Comparison of ENCODE assay signal across 10 cellular contexts in genomic region chr10:71795248-71795647, GRCh38. TPM values are rescaled to one million over a fixed set of nuclear protein-coding genes. Genes with fewer than 3 reads are reported as not detected.
DNase-seq lines count a peak whose midpoint lies in the region; ATAC-seq, FAIRE-seq and TF ChIP-seq lines count a peak whose summit lies in the region.
"Had no signal": no experiment of that assay in that cellular context is flagged by ENCODE, and none has a peak within 500 bp of the region (broad histone marks: within the 10 kb centered on the region; RNA-seq: fewer than 3 reads in every experiment).

No MANE protein-coding gene starts in this region.

- H3K27me3 ChIP-seq in mammary epithelial cell (ENCODE audit: insufficient read depth, low read length) = no peaks in the 10 kb centered on the region
- no peaks in the 10 kb centered on the region for H3K27me3 ChIP-seq in PC-3 (ENCODE audit: low read length)
- no peaks in the 10 kb centered on the region for H3K27me3 ChIP-seq in endothelial cell of umbilical vein (ENCODE audit: control insufficient read depth in 2 of 2, insufficient read depth in 2 of 2, low read length in 2 of 2)
- H3K27me3 ChIP-seq in tibial artery = peaks cover 0 to 9% of the 10 kb centered on the region in 2 donors

- POLR2A ChIA-PET in PC-3 (lab: Charles Lee; ENCODE audit: unreplicated experiment) = no interaction called here
- POLR2A ChIA-PET in endothelial cell of umbilical vein (lab: Charles Lee) = no interaction called here

- no peak for TF ChIP-seq POLR2A in endothelial cell of umbilical vein (IDR thresholded peaks at IDR 0.05; ENCODE audit: low read depth, low read length)

- ATAC-seq in PC-3 = no peak

- DNase-seq in T47D (ENCODE audit: low read depth in 1 of 2, low spot score in 1 of 2) = peak; percentile 44 to 48
- no peak for DNase-seq in mammary epithelial cell
- DNase-seq in PC-3 = peak; percentile 38
- peak; percentile 24 for DNase-seq in endothelial cell of umbilical vein (ENCODE audit: low read depth, low spot score)
- DNase-seq in progenitor cell of endocrine pancreas (ENCODE audit: low spot score, unreplicated experiment) = peak; percentile 44
- DNase-seq in NCI-H146 (lab: John Stamatoyannopoulos, UW) = no peak
- DNase-seq in NCI-H2171 (lab: John Stamatoyannopoulos, UW) = no peak
- no peak for DNase-seq in tibial artery
- DNase-seq: activated CD4-positive, alpha-beta T cell treated with anti-CD3 and anti-CD28 coated beads for 1 hour; activated naive CD8-positive, alpha-beta T cell treated with anti-CD3 and anti-CD28 coated beads, Interleukin-2, amount 10 ng/mL, durations not matched to agents 7 days and 5 days had no signal

- BruUV-seq in mammary epithelial cell (replicated peaks; lab: Mats Ljungman, UMichigan) (no TSS peak), PC-3 (replicated peaks; lab: Mats Ljungman, UMichigan) (no TSS peak), endothelial cell of umbilical vein (replicated peaks; lab: Mats Ljungman, UMichigan) (no TSS peak)

- H3K79me2 ChIP-seq in mammary epithelial cell (ENCODE audit: insufficient read depth, low read length) (no peaks in the 10 kb centered on the region), PC-3 (ENCODE audit: low read length) (no peaks in the 10 kb centered on the region), endothelial cell of umbilical vein (ENCODE audit: control insufficient read depth, insufficient read depth, low read length) (no peaks in the 10 kb centered on the region)

- H3K27ac ChIP-seq in mammary epithelial cell (ENCODE audit: insufficient read depth, low read depth, low read length) (no peak overlapping the region), PC-3 (ENCODE audit: low read length) (no peak overlapping the region), endothelial cell of umbilical vein (ENCODE audit: insufficient read depth, low read depth, low read length) (no peak overlapping the region), tibial artery (no peak overlapping the region)

- no peak overlapping the region for H3K27ac Mint-ChIP-seq in progenitor cell of endocrine pancreas
- H3K27ac Mint-ChIP-seq: activated naive CD8-positive, alpha-beta T cell treated with anti-CD3 and anti-CD28 coated beads, Interleukin-2, amount 10 ng/mL, durations not matched to agents 7 days and 5 days had no signal

- no peaks in the 10 kb centered on the region for H3K9me2 ChIP-seq in PC-3 (replicated peaks; ENCODE audit: low read length)

- no peaks in the 10 kb centered on the region for H4K20me1 ChIP-seq in mammary epithelial cell (ENCODE audit: insufficient read depth, low read length)
- H4K20me1 ChIP-seq in PC-3 (ENCODE audit: low read length) = no peaks in the 10 kb centered on the region
- H4K20me1 ChIP-seq in endothelial cell of umbilical vein (replicated peaks; ENCODE audit: control insufficient read depth, extremely low read depth, insufficient read depth, low read length) = no peaks in the 10 kb centered on the region

- H3K9me1 ChIP-seq in endothelial cell of umbilical vein (replicated peaks; ENCODE audit: control insufficient read depth, extremely low read depth, insufficient read depth, low read length) = no peaks in the 10 kb centered on the region

- H3K4me1 Mint-ChIP-seq in progenitor cell of endocrine pancreas (ENCODE audit: low read depth) = no peaks in the 10 kb centered on the region

- WGBS in mammary epithelial cell (ENCODE audit: low coverage, missing lambda C conversion rate) = 56% methylated on average over 2 of the region's 2 CpGs

- H3K4me3 ChIP-seq in mammary epithelial cell (replicated peaks in 1 of 3; ENCODE audit: insufficient read depth in 1 of 3, low read depth in 2 of 3, low read length in 3 of 3) (no peak overlapping the region), PC-3 (ENCODE audit: low read length) (no peak overlapping the region), endothelial cell of umbilical vein (replicated peaks in 1 of 3; ENCODE audit: insufficient read depth in 1 of 3, low read depth in 1 of 3, low read length in 3 of 3) (no peak overlapping the region), tibial artery (no peak overlapping the region)

- H3K9me3 ChIP-seq in mammary epithelial cell (replicated peaks; ENCODE audit: insufficient read depth, low read length) (no peaks in the 10 kb centered on the region), PC-3 (ENCODE audit: low read length) (no peaks in the 10 kb centered on the region), endothelial cell of umbilical vein (replicated peaks; ENCODE audit: control insufficient read depth, insufficient read depth, low read length) (no peaks in the 10 kb centered on the region), tibial artery (no peaks in the 10 kb centered on the region)

- TF ChIP-seq CTCF in mammary epithelial cell (conservative IDR thresholded peaks at IDR 0.05 in 1 of 2, IDR thresholded peaks at IDR 0.05 in 1 of 2; ENCODE audit: extremely low read depth in 1 of 2, insufficient read depth in 1 of 2, low read depth in 1 of 2, low read length in 2 of 2) = no peak
- no peak for TF ChIP-seq CTCF in PC-3 (conservative IDR thresholded peaks at IDR 0.05; ENCODE audit: low read depth, low read length)
- no peak for TF ChIP-seq CTCF in endothelial cell of umbilical vein (IDR thresholded peaks at IDR 0.05; ENCODE audit: extremely low read depth in 1 of 2, insufficient read depth in 1 of 2, low read depth in 1 of 2, low read length in 2 of 2)
- no peak for TF ChIP-seq CTCF in progenitor cell of endocrine pancreas (IDR thresholded peaks at IDR 0.05; ENCODE audit: unreplicated experiment)
- TF ChIP-seq CTCF in tibial artery (IDR thresholded peaks at IDR 0.05) = no peak

- H3K4me1 ChIP-seq in mammary epithelial cell (ENCODE audit: insufficient read depth, low read length) (no peaks in the 10 kb centered on the region), PC-3 (ENCODE audit: insufficient read depth, low read length) (no peaks in the 10 kb centered on the region), endothelial cell of umbilical vein (ENCODE audit: control insufficient read depth, extremely low read depth, insufficient read depth, low read length) (peaks cover 6% of the 10 kb centered on the region), tibial artery (no peaks in the 10 kb centered on the region)

- intact Hi-C loops in mammary epithelial cell (cut with micrococcal nuclease) (no loop called here), PC-3 (cut with micrococcal nuclease) (no loop called here), endothelial cell of umbilical vein (cut with micrococcal nuclease) (no loop called here), tibial artery (cut with DNase I; ENCODE audit: low total_unique reads) (no loop called here)

- in situ Hi-C loops in T47D (cut with HindIII; ENCODE audit: low pct_unique_long_range_greater_than_20kb, low sequenced_read_pairs) = no loop called here
- in situ Hi-C loops in mammary epithelial cell (cut with MboI; ENCODE audit: low sequenced_read_pairs in 2 of 2) = no loop called here

- CTCF ChIA-PET in mammary epithelial cell (lab: Charles Lee; ENCODE audit: low non-redundant PET) = no interaction called here
- CTCF ChIA-PET in PC-3 (lab: Charles Lee) = no interaction called here
- CTCF ChIA-PET in endothelial cell of umbilical vein (lab: Charles Lee) = interaction anchor here (0.9 to 1.4 kb wide), 5 partner anchors 9 to 98 kb away, joined by 3 to 4 read pairs (median 3); partner anchors contain the start of gene VSIR

- H3F3A ChIP-seq in PC-3 (ENCODE audit: low read length, unreplicated experiment) = no peaks in the 10 kb centered on the region

- H3K9ac ChIP-seq in mammary epithelial cell (ENCODE audit: insufficient read depth, low read length) (no peak overlapping the region), PC-3 (ENCODE audit: low read length) (no peak overlapping the region), endothelial cell of umbilical vein (replicated peaks; ENCODE audit: extremely low read depth, insufficient read depth, low read length) (no peak overlapping the region)

- H2AFZ ChIP-seq in mammary epithelial cell (ENCODE audit: low read depth, low read length) (no peak overlapping the region), PC-3 (ENCODE audit: low read length) (no peak overlapping the region), endothelial cell of umbilical vein (ENCODE audit: low read depth, low read length) (no peak overlapping the region)

- H3K4me2 ChIP-seq in mammary epithelial cell (ENCODE audit: insufficient read depth, low read depth, low read length) (no peak overlapping the region), PC-3 (ENCODE audit: low read length) (no peak overlapping the region), endothelial cell of umbilical vein (ENCODE audit: insufficient read depth, low read length) (no peak overlapping the region)

- H3K36me3 ChIP-seq in mammary epithelial cell (ENCODE audit: insufficient read depth, low read length) (no peaks in the 10 kb centered on the region), PC-3 (ENCODE audit: low read depth, low read length) (no peaks in the 10 kb centered on the region), endothelial cell of umbilical vein (ENCODE audit: control insufficient read depth in 2 of 2, extremely low read depth in 1 of 2, insufficient read depth in 2 of 2, low read length in 2 of 2) (no peaks in the 10 kb centered on the region), tibial artery (no peaks in the 10 kb centered on the region)

- no peaks in the 10 kb centered on the region for H3K9me3 Mint-ChIP-seq in progenitor cell of endocrine pancreas (ENCODE audit: low read depth)
- H3K9me3 Mint-ChIP-seq: activated naive CD8-positive, alpha-beta T cell treated with anti-CD3 and anti-CD28 coated beads, Interleukin-2, amount 10 ng/mL, durations not matched to agents 7 days and 5 days had no signal

- no peak overlapping the region for H3K4me3 Mint-ChIP-seq in progenitor cell of endocrine pancreas (ENCODE audit: low read depth)
- H3K4me3 Mint-ChIP-seq: activated naive CD8-positive, alpha-beta T cell treated with anti-CD3 and anti-CD28 coated beads, Interleukin-2, amount 10 ng/mL, durations not matched to agents 7 days and 5 days had no signal

- dilution Hi-C loops in mammary epithelial cell (cut with HindIII; ENCODE audit: low sequenced_read_pairs) = loop anchor here (5.0 kb wide), 1 partner anchor 73 kb away; no protein-coding TSS in a partner anchor
- dilution Hi-C loops in endothelial cell of umbilical vein (cut with MboI; ENCODE audit: extremely low pct_ligation_motif_present, low sequenced_read_pairs) = no loop called here

- no peaks in the 10 kb centered on the region for H3K36me3 Mint-ChIP-seq in progenitor cell of endocrine pancreas (ENCODE audit: insufficient read depth)
- H3K36me3 Mint-ChIP-seq: activated naive CD8-positive, alpha-beta T cell treated with anti-CD3 and anti-CD28 coated beads, Interleukin-2, amount 10 ng/mL, durations not matched to agents 7 days and 5 days had no signal

- H3K27me3 Mint-ChIP-seq in progenitor cell of endocrine pancreas = peaks cover 11% of the 10 kb centered on the region

- FAIRE-seq in endothelial cell of umbilical vein (lab: Jason Lieb, UNC) = peak; percentile 72

RNA-seq across cellular contexts. Expression of gene VSIR, which starts 21.9 kb away (rescaled TPM):
- total RNA-seq in mammary epithelial cell (10 to 100 TPM; 39.9 to 77.8 TPM), PC-3 (2014; rRNA removed) (13.7 and 14.1 TPM in 2 replicates), endothelial cell of umbilical vein (4.9 and 5.1 TPM in 2 replicates), progenitor cell of endocrine pancreas (2.6 and 3.6 TPM in 2 replicates)
- polyA plus RNA-seq in mammary epithelial cell (26.5 TPM), endothelial cell of umbilical vein (6.3 and 8.0 TPM in 2 replicates)
- polyA minus RNA-seq in mammary epithelial cell (31.0 TPM), endothelial cell of umbilical vein (3.4 and 4.7 TPM in 2 replicates)
- 4.9 and 5.5 TPM in 2 replicates for polyA plus RNA-seq in endothelial cell of umbilical vein (2011; cell fraction: cytosol; rRNA removed)
- 3.7 and 5.2 TPM in 2 replicates for polyA plus RNA-seq in endothelial cell of umbilical vein (2011; cell fraction: nucleus; rRNA removed)
- polyA plus RNA-seq in endothelial cell of umbilical vein (2012) = 5.5 and 6.3 TPM in 2 replicates
- 4.0 TPM for polyA minus RNA-seq in endothelial cell of umbilical vein (2011; cell fraction: cytosol; rRNA and poly(A)+ RNA removed)
- polyA minus RNA-seq in endothelial cell of umbilical vein (2011; cell fraction: nucleus; rRNA and poly(A)+ RNA removed) = 4.3 and 5.4 TPM in 2 replicates

RNA-seq across cellular contexts. Expression of gene PSAP, which starts 55.8 kb away (rescaled TPM):
- 1,000 to 10,000 TPM in 1 of 2 donors, 100 to 1,000 TPM in 1; 655 to 1,757 TPM for total RNA-seq in mammary epithelial cell
- polyA plus RNA-seq in mammary epithelial cell = 864 TPM
- 764 TPM for polyA minus RNA-seq in mammary epithelial cell
- total RNA-seq in PC-3 (2014; rRNA removed) = 334 and 342 TPM in 2 replicates
- total RNA-seq in endothelial cell of umbilical vein = 623 and 644 TPM in 2 replicates
- polyA plus RNA-seq in endothelial cell of umbilical vein = 1,415 and 1,476 TPM in 2 replicates
- 1,082 and 1,116 TPM in 2 replicates for polyA plus RNA-seq in endothelial cell of umbilical vein (2011; cell fraction: cytosol; rRNA removed)
- 878 and 886 TPM in 2 replicates for polyA plus RNA-seq in endothelial cell of umbilical vein (2011; cell fraction: nucleus; rRNA removed)
- 996 and 1,574 TPM in 2 replicates for polyA plus RNA-seq in endothelial cell of umbilical vein (2012)
- polyA minus RNA-seq in endothelial cell of umbilical vein = 787 and 997 TPM in 2 replicates
- polyA minus RNA-seq in endothelial cell of umbilical vein (2011; cell fraction: cytosol; rRNA and poly(A)+ RNA removed) = 191 TPM
- polyA minus RNA-seq in endothelial cell of umbilical vein (2011; cell fraction: nucleus; rRNA and poly(A)+ RNA removed) = 216 and 227 TPM in 2 replicates
- total RNA-seq in progenitor cell of endocrine pancreas = 510 and 538 TPM in 2 replicates

Comparison
In these comparisons a context has a peak if more than half of its experiments do, and no peak if none do; other contexts are left out.
1. DNase-seq: peak in T47D (2 of 2), PC-3 (single experiment), endothelial cell of umbilical vein (single experiment) and progenitor cell of endocrine pancreas (single experiment); none in mammary epithelial cell (single experiment), NCI-H146 (single experiment), NCI-H2171 (single experiment) and tibial artery (0 of 2).